In the genomic region with DNA sequence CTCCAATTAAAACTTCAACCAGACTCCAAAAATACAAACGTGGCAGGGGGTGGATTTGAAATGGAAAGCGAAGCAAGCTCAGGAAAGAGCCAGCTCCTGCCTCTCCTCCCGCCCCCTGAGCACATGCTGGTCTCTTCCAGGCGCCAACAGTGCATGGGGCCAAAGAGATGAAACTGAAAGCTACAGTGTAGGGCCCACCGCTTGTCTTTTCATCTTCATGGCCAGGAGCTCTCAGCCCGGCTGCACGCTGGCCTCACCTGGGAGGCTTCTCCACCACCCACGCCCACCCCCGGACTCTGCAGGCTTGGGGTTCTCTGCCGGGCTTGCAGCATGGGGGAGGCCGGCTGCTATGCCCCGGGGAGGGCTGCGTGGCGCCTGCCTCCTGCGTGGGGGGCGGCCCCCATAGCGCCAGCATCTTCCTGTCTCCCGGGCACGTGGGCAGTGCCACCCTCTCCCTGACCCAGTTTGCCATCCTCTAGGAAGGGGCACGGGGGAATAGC, we compare ENCODE assay signal across 8 cellular contexts. TPM values are rescaled to one million over a fixed set of nuclear protein-coding genes. Genes with fewer than 3 reads are reported as not detected.
DNase-seq lines count a peak whose midpoint lies in the region; ATAC-seq and TF ChIP-seq lines count a peak whose summit lies in the region.

No MANE protein-coding gene starts in this region.

- DNase-seq in DMS53 (lab: John Stamatoyannopoulos, UW) (peak; percentile 70), glutamatergic neuron (no peak), retina (peak; percentile 51), T1000 (lab: John Stamatoyannopoulos, UW) (no peak), UCSD-AML1 (lab: John Stamatoyannopoulos, UW; ENCODE audit: unreplicated experiment) (no peak)

- peaks cover 21% of the 10 kb centered on the region for H3K9me3 Mint-ChIP-seq in glutamatergic neuron (ENCODE audit: unreplicated experiment)

- H3K27me3 Mint-ChIP-seq in glutamatergic neuron (ENCODE audit: unreplicated experiment), result peaks cover 14% of the 10 kb centered on the region

- TF ChIP-seq CTCF in glutamatergic neuron (IDR thresholded peaks at IDR 0.05; ENCODE audit: partially characterized antibody, unreplicated experiment), result no peak

- no peak overlapping the region for H3K27ac ChIP-seq in HUES64 (ENCODE audit: low read depth, low read length)

- H3K36me3 Mint-ChIP-seq in glutamatergic neuron (ENCODE audit: unreplicated experiment), result no peaks in the 10 kb centered on the region

- H3K4me1 ChIP-seq in HUES64 (ENCODE audit: insufficient read depth, low read length), result 0 out of 2 replicates have a peak, but pooled peaks cover 8% of the 10 kb centered on the region

- H3K4me3 Mint-ChIP-seq in glutamatergic neuron (ENCODE audit: unreplicated experiment), result peak overlapping the region; percentile 77

- no peak overlapping the region for H3K9ac ChIP-seq in HUES64 (ENCODE audit: low read depth, low read length)

- no peaks in the 10 kb centered on the region for H3K36me3 ChIP-seq in HUES64 (ENCODE audit: insufficient read depth, low read length)

- WGBS in HUES64, result 4% methylated on average over 20 of the region's 20 CpGs

- peaks cover 5% of the 10 kb centered on the region; the same call in 1 of the 2 replicates for H3K9me3 ChIP-seq in HUES64 (ENCODE audit: insufficient read depth, low read depth, low read length)

- peaks cover 70% of the 10 kb centered on the region for H3K27me3 ChIP-seq in HUES64 (ENCODE audit: insufficient read depth, low read length)

- peaks cover 5% of the 10 kb centered on the region for H3K4me1 Mint-ChIP-seq in glutamatergic neuron (ENCODE audit: low read depth, unreplicated experiment)

- peak overlapping the region; percentile 34 for H3K4me3 ChIP-seq in HUES64 (ENCODE audit: low read length)

- ATAC-seq in HG02759 (IDR thresholded peaks at IDR 0.05; ENCODE audit: unreplicated experiment), result no peak
- ATAC-seq in GM21447 (IDR thresholded peaks at IDR 0.05; ENCODE audit: unreplicated experiment), result no peak

- peak overlapping the region; percentile 38 for H3K27ac Mint-ChIP-seq in glutamatergic neuron (ENCODE audit: unreplicated experiment)

RNA-seq across cellular contexts. Expression of a gene that starts 2.0 kb away (rescaled TPM):
- 1.5 TPM for polyA plus RNA-seq in HUES64 (2013, experiment 1 of 2)
- polyA plus RNA-seq in HUES64 (2013, experiment 2 of 2), result 2.4 TPM
- 20.5 TPM for total RNA-seq in glutamatergic neuron (ENCODE audit: unreplicated experiment)

Comparison
In these comparisons a context has a peak if more than half of its experiments do, and no peak if none do; other contexts are left out.
1. DNase-seq: peak in DMS53 (single experiment) and retina (single experiment); none in glutamatergic neuron (single experiment), T1000 (single experiment) and UCSD-AML1 (single experiment).